Comparison of ENCODE assay signal across 1 cellular context in the genomic region with DNA sequence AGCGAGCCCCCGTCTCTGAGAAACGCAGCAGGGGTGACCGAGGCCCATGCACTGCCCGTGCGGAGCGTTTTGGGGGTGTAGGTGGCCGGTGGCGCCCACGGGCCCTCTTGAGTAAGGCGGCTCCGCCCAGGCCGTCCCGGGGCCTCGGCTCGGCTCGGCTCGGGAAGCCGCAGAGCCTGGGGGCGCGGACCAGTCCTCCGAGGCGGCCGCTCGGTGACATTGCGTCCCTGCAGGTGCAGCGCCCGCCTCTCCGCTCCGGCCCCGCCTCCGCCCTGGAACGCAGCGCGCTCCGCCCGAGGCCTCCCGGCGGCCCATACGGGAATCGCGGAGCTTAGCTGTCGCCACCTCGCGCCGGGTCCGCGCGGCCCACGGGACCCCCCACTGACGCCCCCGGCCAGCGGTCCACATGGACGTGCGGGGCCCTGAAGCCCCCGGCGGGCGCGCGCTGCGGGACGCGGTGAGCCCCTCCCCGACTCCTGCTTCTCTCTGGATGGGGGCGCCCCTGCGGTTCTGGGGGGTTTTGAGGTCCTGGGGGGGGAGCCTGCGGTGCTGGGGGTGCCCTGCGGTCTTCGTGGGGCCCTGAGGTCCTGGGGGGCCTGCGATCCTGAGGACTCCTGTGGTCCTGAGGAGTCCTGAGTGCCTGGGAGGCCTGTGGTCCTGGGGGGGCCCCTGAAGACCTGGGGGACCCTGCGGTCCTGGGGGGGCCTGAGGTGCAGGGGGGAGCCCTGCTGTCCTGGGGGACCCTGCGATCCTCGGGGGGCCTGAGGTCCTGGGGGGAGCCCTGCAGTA.
TF ChIP-seq lines count a peak whose summit lies in the region.

A gene (plus strand): TSS at position 314 of the 789 bp plus-strand sequence. CDS start 93 bp downstream, at position 407.

TF ChIP-seq in HepG2, 621 proteins besides CTCF, POLR2A, EP300 and RAD21 (continued from another document):
- TF ChIP-seq, protein P1, sequence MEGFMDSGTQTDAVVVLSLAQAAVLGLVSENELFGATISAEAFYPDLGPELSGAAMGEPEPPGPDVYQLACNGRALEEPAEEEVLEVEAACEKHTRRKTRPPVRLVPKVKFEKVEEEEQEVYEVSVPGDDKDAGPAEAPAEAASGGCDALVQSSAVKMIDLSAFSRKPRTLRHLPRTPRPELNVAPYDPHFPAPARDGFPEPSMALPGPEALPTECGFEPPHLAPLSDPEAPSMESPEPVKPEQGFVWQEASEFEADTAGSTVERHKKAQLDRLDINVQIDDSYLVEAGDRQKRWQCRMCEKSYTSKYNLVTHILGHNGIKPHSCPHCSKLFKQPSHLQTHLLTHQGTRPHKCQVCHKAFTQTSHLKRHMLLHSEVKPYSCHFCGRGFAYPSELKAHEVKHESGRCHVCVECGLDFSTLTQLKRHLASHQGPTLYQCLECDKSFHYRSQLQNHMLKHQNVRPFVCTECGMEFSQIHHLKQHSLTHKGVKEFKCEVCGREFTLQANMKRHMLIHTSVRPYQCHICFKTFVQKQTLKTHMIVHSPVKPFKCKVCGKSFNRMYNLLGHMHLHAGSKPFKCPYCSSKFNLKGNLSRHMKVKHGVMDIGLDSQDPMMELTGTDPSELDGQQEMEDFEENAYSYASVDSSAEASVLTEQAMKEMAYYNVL (CRISPR knock-in tag; IDR thresholded peaks at IDR 0.05; ENCODE audit: borderline replicate concordance) = no peak
- TF ChIP-seq ZNF83 (CRISPR knock-in tag; IDR thresholded peaks at IDR 0.05; ENCODE audit: borderline replicate concordance) = no peak
- no peak for TF ChIP-seq NR1H2 (CRISPR knock-in tag; IDR thresholded peaks at IDR 0.05; ENCODE audit: borderline replicate concordance, low read depth)
- TF ChIP-seq HIVEP1 (CRISPR knock-in tag; IDR thresholded peaks at IDR 0.05) = no peak
- TF ChIP-seq, protein P2, sequence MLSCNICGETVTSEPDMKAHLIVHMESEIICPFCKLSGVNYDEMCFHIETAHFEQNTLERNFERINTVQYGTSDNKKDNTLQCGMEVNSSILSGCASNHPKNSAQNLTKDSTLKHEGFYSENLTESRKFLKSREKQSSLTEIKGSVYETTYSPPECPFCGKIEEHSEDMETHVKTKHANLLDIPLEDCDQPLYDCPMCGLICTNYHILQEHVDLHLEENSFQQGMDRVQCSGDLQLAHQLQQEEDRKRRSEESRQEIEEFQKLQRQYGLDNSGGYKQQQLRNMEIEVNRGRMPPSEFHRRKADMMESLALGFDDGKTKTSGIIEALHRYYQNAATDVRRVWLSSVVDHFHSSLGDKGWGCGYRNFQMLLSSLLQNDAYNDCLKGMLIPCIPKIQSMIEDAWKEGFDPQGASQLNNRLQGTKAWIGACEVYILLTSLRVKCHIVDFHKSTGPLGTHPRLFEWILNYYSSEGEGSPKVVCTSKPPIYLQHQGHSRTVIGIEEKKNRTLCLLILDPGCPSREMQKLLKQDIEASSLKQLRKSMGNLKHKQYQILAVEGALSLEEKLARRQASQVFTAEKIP (CRISPR knock-in tag; IDR thresholded peaks at IDR 0.05; ENCODE audit: borderline replicate concordance) = no peak
- no peak for TF ChIP-seq NR2F1 (CRISPR knock-in tag; IDR thresholded peaks at IDR 0.05)
TF ChIP-seq in HepG2: peak in this region for 177.
